Comparison of ENCODE assay signal across 2 cellular contexts in the genomic region with DNA sequence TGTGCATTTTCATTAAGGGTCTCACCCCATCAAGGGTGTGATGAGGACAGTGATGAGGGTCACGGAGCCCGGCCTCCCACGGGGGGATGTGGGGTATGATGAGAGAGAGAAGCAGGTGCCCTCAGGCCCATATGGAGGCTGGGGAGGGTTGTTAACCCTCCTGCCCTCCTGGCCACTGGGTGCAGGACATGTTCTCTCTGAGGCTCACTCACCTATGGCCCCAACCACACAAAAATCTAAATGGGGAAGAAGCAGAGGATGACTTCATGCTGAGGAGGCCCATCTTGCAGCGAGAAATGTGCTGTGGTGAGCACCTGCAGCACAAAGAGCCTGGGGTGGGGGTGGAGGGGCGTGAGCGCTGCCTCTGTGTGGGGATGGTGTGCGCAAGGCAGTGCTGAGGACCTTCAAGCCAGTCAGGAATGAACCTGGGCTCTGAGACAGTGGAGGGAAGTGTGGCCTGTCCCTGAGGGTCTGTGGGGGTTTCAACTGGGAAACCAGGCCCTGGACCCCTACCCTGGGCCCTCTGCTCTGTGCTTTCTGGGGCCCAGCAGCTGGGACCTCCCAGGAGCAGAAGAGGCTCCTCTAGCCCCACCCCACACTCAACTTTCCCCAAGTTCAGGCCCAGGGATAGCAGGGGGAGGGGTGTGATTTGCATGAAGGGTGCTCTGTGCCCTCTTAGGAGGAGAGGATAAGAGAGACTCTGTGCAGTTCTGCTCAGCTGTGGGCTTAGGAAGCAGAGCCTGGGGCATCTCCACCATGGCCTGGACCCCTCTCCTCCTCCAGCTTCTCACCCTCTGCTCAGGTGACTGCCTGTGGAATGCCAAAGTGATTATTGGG.
TF ChIP-seq lines count a peak whose summit lies in the region.

No MANE protein-coding gene starts in this region.

TF ChIP-seq in GM12891, 5 proteins besides CTCF, POLR2A, EP300 and RAD21:
- TF ChIP-seq POU2F2 (IDR thresholded peaks at IDR 0.05; ENCODE audit: low read depth, low read length), result no peak; the same call in 1 of the 2 replicates
- no peak; the same call in 1 of the 2 replicates for TF ChIP-seq POLR2AphosphoS5 (IDR thresholded peaks at IDR 0.05; ENCODE audit: low read depth, low read length)

TF ChIP-seq in GM12878, 131 proteins besides CTCF, POLR2A, EP300 and RAD21 (continues in another document):
- no peak for TF ChIP-seq NRF1 (conservative IDR thresholded peaks at IDR 0.05; ENCODE audit: low read depth, low read length)
- peak; percentile 70 for TF ChIP-seq YY1 (IDR thresholded peaks at IDR 0.05; ENCODE audit: low read depth, low read length)
- TF ChIP-seq NR2F1 (conservative IDR thresholded peaks at IDR 0.05), result peak; percentile 79
- TF ChIP-seq MEF2A (IDR thresholded peaks at IDR 0.05; ENCODE audit: insufficient read depth, low read depth, low read length), result peak; percentile 82; the same call in 1 of the 2 replicates
- TF ChIP-seq SREBF2 (IDR thresholded peaks at IDR 0.05; ENCODE audit: low read length), result no peak
- TF ChIP-seq MYC (IDR thresholded peaks at IDR 0.05; ENCODE audit: insufficient read depth, insufficient read length, insufficient replicate concordance, low read length, severe bottlenecking), result no peak
- 0 out of 2 replicates have a peak, but pooled peaks have one; percentile 17 for TF ChIP-seq POLR2AphosphoS5 (IDR thresholded peaks at IDR 0.05; ENCODE audit: low read length)
- no peak for TF ChIP-seq MTA2 (IDR thresholded peaks at IDR 0.05; ENCODE audit: low read depth)
- TF ChIP-seq ZBED1 (IDR thresholded peaks at IDR 0.05; ENCODE audit: borderline replicate concordance), result peak; percentile 62
- no peak for TF ChIP-seq NR2C2 (IDR thresholded peaks at IDR 0.05; ENCODE audit: borderline replicate concordance, control insufficient read depth, insufficient read length, low read depth)
- peak; percentile 40 to 61; a peak in 3 of 4 replicates for TF ChIP-seq BHLHE40 (IDR thresholded peaks at IDR 0.05; ENCODE audit: borderline replicate concordance in 1 of 2, low read depth in 2 of 2, low read length in 1 of 2)
- TF ChIP-seq ESRRA (IDR thresholded peaks at IDR 0.05; ENCODE audit: low read length), result no peak
- no peak for TF ChIP-seq SUZ12 (IDR thresholded peaks at IDR 0.05; ENCODE audit: unreplicated experiment)
- TF ChIP-seq SIX5 (IDR thresholded peaks at IDR 0.05; ENCODE audit: low read depth, low read length, severe bottlenecking), result no peak
- TF ChIP-seq, protein P1, sequence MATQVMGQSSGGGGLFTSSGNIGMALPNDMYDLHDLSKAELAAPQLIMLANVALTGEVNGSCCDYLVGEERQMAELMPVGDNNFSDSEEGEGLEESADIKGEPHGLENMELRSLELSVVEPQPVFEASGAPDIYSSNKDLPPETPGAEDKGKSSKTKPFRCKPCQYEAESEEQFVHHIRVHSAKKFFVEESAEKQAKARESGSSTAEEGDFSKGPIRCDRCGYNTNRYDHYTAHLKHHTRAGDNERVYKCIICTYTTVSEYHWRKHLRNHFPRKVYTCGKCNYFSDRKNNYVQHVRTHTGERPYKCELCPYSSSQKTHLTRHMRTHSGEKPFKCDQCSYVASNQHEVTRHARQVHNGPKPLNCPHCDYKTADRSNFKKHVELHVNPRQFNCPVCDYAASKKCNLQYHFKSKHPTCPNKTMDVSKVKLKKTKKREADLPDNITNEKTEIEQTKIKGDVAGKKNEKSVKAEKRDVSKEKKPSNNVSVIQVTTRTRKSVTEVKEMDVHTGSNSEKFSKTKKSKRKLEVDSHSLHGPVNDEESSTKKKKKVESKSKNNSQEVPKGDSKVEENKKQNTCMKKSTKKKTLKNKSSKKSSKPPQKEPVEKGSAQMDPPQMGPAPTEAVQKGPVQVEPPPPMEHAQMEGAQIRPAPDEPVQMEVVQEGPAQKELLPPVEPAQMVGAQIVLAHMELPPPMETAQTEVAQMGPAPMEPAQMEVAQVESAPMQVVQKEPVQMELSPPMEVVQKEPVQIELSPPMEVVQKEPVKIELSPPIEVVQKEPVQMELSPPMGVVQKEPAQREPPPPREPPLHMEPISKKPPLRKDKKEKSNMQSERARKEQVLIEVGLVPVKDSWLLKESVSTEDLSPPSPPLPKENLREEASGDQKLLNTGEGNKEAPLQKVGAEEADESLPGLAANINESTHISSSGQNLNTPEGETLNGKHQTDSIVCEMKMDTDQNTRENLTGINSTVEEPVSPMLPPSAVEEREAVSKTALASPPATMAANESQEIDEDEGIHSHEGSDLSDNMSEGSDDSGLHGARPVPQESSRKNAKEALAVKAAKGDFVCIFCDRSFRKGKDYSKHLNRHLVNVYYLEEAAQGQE (IDR thresholded peaks at IDR 0.05; ENCODE audit: low read depth, low read length), result no peak
- peak in 1 of 2 experiments; percentile 62; a peak in 1 of 3 replicates for TF ChIP-seq EGR1 (IDR thresholded peaks at IDR 0.05; ENCODE audit: borderline replicate concordance in 1 of 2, low read depth in 2 of 2, low read length in 2 of 2)
- TF ChIP-seq CREM (IDR thresholded peaks at IDR 0.05; ENCODE audit: low read depth), result peak; percentile 61
- TF ChIP-seq CEBPB (IDR thresholded peaks at IDR 0.05; ENCODE audit: borderline replicate concordance in 1 of 2, low read depth in 2 of 2, low read length in 2 of 2), result no peak
- peak; percentile 83 for TF ChIP-seq EED (IDR thresholded peaks at IDR 0.05; ENCODE audit: low read depth)
- TF ChIP-seq, protein P2, sequence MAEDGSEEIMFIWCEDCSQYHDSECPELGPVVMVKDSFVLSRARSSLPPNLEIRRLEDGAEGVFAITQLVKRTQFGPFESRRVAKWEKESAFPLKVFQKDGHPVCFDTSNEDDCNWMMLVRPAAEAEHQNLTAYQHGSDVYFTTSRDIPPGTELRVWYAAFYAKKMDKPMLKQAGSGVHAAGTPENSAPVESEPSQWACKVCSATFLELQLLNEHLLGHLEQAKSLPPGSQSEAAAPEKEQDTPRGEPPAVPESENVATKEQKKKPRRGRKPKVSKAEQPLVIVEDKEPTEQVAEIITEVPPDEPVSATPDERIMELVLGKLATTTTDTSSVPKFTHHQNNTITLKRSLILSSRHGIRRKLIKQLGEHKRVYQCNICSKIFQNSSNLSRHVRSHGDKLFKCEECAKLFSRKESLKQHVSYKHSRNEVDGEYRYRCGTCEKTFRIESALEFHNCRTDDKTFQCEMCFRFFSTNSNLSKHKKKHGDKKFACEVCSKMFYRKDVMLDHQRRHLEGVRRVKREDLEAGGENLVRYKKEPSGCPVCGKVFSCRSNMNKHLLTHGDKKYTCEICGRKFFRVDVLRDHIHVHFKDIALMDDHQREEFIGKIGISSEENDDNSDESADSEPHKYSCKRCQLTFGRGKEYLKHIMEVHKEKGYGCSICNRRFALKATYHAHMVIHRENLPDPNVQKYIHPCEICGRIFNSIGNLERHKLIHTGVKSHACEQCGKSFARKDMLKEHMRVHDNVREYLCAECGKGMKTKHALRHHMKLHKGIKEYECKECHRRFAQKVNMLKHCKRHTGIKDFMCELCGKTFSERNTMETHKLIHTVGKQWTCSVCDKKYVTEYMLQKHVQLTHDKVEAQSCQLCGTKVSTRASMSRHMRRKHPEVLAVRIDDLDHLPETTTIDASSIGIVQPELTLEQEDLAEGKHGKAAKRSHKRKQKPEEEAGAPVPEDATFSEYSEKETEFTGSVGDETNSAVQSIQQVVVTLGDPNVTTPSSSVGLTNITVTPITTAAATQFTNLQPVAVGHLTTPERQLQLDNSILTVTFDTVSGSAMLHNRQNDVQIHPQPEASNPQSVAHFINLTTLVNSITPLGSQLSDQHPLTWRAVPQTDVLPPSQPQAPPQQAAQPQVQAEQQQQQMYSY (CRISPR knock-in tag; IDR thresholded peaks at IDR 0.05), result no peak
- TF ChIP-seq PAX8 (IDR thresholded peaks at IDR 0.05), result no peak
- no peak for TF ChIP-seq SMC3 (IDR thresholded peaks at IDR 0.05; ENCODE audit: borderline replicate concordance, low read length)
- no peak for TF ChIP-seq KAT2A (conservative IDR thresholded peaks at IDR 0.05; ENCODE audit: control insufficient read depth, low read depth, low read length)
- TF ChIP-seq, protein P3, sequence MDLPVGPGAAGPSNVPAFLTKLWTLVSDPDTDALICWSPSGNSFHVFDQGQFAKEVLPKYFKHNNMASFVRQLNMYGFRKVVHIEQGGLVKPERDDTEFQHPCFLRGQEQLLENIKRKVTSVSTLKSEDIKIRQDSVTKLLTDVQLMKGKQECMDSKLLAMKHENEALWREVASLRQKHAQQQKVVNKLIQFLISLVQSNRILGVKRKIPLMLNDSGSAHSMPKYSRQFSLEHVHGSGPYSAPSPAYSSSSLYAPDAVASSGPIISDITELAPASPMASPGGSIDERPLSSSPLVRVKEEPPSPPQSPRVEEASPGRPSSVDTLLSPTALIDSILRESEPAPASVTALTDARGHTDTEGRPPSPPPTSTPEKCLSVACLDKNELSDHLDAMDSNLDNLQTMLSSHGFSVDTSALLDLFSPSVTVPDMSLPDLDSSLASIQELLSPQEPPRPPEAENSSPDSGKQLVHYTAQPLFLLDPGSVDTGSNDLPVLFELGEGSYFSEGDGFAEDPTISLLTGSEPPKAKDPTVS (IDR thresholded peaks at IDR 0.05; ENCODE audit: low read depth, low read length), result no peak
- TF ChIP-seq MYB (IDR thresholded peaks at IDR 0.05; ENCODE audit: borderline replicate concordance, low read depth, low read length), result no peak
- TF ChIP-seq WRNIP1 (IDR thresholded peaks at IDR 0.05; ENCODE audit: borderline replicate concordance, low read depth, low read length), result no peak
- no peak for TF ChIP-seq FOXM1 (IDR thresholded peaks at IDR 0.05; ENCODE audit: low read depth, low read length)
- no peak for TF ChIP-seq SMAD1 (IDR thresholded peaks at IDR 0.05; ENCODE audit: low read depth, partially characterized antibody)
- peak; percentile 64; the same call in 1 of the 2 replicates for TF ChIP-seq TCF12 (IDR thresholded peaks at IDR 0.05; ENCODE audit: low read depth, low read length)
- no peak for TF ChIP-seq BMI1 (IDR thresholded peaks at IDR 0.05; ENCODE audit: borderline replicate concordance)
- TF ChIP-seq ZSCAN29 (IDR thresholded peaks at IDR 0.05), result no peak
- TF ChIP-seq JUND (IDR thresholded peaks at IDR 0.05; ENCODE audit: low read depth, low read length), result no peak
- TF ChIP-seq KDM1A (IDR thresholded peaks at IDR 0.05; ENCODE audit: borderline replicate concordance), result no peak
- TF ChIP-seq, protein P4, sequence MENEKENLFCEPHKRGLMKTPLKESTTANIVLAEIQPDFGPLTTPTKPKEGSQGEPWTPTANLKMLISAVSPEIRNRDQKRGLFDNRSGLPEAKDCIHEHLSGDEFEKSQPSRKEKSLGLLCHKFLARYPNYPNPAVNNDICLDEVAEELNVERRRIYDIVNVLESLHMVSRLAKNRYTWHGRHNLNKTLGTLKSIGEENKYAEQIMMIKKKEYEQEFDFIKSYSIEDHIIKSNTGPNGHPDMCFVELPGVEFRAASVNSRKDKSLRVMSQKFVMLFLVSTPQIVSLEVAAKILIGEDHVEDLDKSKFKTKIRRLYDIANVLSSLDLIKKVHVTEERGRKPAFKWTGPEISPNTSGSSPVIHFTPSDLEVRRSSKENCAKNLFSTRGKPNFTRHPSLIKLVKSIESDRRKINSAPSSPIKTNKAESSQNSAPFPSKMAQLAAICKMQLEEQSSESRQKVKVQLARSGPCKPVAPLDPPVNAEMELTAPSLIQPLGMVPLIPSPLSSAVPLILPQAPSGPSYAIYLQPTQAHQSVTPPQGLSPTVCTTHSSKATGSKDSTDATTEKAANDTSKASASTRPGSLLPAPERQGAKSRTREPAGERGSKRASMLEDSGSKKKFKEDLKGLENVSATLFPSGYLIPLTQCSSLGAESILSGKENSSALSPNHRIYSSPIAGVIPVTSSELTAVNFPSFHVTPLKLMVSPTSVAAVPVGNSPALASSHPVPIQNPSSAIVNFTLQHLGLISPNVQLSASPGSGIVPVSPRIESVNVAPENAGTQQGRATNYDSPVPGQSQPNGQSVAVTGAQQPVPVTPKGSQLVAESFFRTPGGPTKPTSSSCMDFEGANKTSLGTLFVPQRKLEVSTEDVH (IDR thresholded peaks at IDR 0.05; ENCODE audit: low read depth, partially characterized antibody), result no peak
- TF ChIP-seq, protein P5, sequence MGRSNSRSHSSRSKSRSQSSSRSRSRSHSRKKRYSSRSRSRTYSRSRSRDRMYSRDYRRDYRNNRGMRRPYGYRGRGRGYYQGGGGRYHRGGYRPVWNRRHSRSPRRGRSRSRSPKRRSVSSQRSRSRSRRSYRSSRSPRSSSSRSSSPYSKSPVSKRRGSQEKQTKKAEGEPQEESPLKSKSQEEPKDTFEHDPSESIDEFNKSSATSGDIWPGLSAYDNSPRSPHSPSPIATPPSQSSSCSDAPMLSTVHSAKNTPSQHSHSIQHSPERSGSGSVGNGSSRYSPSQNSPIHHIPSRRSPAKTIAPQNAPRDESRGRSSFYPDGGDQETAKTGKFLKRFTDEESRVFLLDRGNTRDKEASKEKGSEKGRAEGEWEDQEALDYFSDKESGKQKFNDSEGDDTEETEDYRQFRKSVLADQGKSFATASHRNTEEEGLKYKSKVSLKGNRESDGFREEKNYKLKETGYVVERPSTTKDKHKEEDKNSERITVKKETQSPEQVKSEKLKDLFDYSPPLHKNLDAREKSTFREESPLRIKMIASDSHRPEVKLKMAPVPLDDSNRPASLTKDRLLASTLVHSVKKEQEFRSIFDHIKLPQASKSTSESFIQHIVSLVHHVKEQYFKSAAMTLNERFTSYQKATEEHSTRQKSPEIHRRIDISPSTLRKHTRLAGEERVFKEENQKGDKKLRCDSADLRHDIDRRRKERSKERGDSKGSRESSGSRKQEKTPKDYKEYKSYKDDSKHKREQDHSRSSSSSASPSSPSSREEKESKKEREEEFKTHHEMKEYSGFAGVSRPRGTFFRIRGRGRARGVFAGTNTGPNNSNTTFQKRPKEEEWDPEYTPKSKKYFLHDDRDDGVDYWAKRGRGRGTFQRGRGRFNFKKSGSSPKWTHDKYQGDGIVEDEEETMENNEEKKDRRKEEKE (IDR thresholded peaks at IDR 0.05), result no peak
- no peak for TF ChIP-seq ZNF217 (IDR thresholded peaks at IDR 0.05)
- TF ChIP-seq POLR2AphosphoS2 (IDR thresholded peaks at IDR 0.05; ENCODE audit: low read depth, low read length), result no peak
- TF ChIP-seq RB1 (IDR thresholded peaks at IDR 0.05; ENCODE audit: borderline replicate concordance), result no peak
- TF ChIP-seq SMAD5 (IDR thresholded peaks at IDR 0.05; ENCODE audit: low read depth), result 0 out of 2 replicates have a peak, but pooled peaks have one; percentile 4
- no peak for TF ChIP-seq RCOR1 (conservative IDR thresholded peaks at IDR 0.05; ENCODE audit: low read depth, low read length)
- no peak for TF ChIP-seq TBL1XR1 (IDR thresholded peaks at IDR 0.05; ENCODE audit: low read depth, low read length)
- TF ChIP-seq ATF7 (IDR thresholded peaks at IDR 0.05; ENCODE audit: low read depth), result peak; percentile 73
